9 cellular contexts compared by ENCODE assay signal in the genomic region with DNA sequence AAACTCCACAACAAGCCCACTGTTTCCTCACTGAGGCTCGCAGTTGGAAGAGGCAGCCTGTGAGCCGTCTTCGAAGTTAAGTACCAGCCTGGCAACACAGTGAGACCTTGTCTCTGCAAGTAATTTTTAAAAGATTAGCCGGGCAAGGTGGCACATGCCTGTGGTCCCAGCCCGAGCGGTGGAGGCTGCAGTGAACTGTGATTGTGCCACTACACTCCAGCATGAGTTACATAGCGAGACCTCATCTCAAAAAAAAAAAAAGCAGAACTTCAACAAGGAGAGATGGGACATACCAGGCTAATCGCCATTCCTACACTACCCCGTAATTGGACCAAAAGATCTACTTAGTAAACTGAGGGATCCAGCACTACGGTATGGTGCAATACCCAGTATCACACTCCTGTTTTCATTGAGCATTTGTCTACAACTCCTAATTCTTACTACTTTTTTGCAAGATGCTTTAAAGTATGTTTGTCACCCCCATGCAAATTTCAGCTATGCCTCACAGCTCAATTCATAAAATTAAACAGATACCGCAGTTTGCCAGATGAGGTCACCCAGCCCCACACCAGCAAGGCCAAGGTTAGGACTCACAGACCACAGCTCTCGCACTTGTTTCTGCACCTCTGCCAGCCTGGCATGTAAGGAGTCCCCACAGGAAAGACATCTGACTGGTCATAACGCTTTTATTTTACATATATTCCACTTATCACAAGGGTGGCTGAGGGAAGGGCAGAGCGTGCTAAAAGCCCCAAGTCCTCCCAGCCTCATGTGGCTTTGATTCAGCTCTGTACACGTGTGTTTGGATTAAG.
DNase-seq lines count a peak whose midpoint lies in the region; ATAC-seq lines count a peak whose summit lies in the region.
"Had no signal": no experiment of that assay in that cellular context is flagged by ENCODE, and none has a peak within 500 bp of the region (broad histone marks: within the 10 kb centered on the region; RNA-seq: fewer than 3 reads in every experiment).

No MANE protein-coding gene starts in this region.

- no peaks in the 10 kb centered on the region for H3K27me3 Mint-ChIP-seq in dendritic cell treated with granulocyte-macrophage colony-stimulating factor and Interleukin-4, amounts not matched to agents 40 ng/mL and 50 ng/mL, for 4 days
- H3K27me3 Mint-ChIP-seq: activated naive CD8-positive, alpha-beta T cell treated with anti-CD3 and anti-CD28 coated beads, Interleukin-2, amount 10 ng/mL, durations not matched to agents 7 days and 5 days had no signal

- DNase-seq in NCI-H748 treated with DMSO at 0.1 percent for 48 hours (lab: John Stamatoyannopoulos, UW) = no peak
- no peak for DNase-seq in GM19238 (ENCODE audit: insufficient read length, low spot score)
- no peak for DNase-seq in putamen (ENCODE audit: low spot score)
- DNase-seq: activated naive CD8-positive, alpha-beta T cell treated with anti-CD3 and anti-CD28 coated beads, Interleukin-2, amount 10 ng/mL, durations not matched to agents 7 days and 5 days had no signal

- ATAC-seq in GM18511 (IDR thresholded peaks at IDR 0.05; ENCODE audit: unreplicated experiment) (peak; percentile 85), GM21381 (IDR thresholded peaks at IDR 0.05; ENCODE audit: unreplicated experiment) (peak; percentile 54), HG03280 (IDR thresholded peaks at IDR 0.05; ENCODE audit: unreplicated experiment) (peak; percentile 46), HG03025 (IDR thresholded peaks at IDR 0.05; ENCODE audit: low FRiP score, unreplicated experiment) (no peak)

- peaks cover 50% of the 10 kb centered on the region for H3K36me3 Mint-ChIP-seq in dendritic cell treated with granulocyte-macrophage colony-stimulating factor and Interleukin-4, amounts not matched to agents 40 ng/mL and 50 ng/mL, for 4 days (ENCODE audit: low read depth)

- H3K4me3 Mint-ChIP-seq in dendritic cell treated with granulocyte-macrophage colony-stimulating factor and Interleukin-4, amounts not matched to agents 40 ng/mL and 50 ng/mL, for 4 days = no peak overlapping the region
- H3K4me3 Mint-ChIP-seq: activated naive CD8-positive, alpha-beta T cell treated with anti-CD3 and anti-CD28 coated beads, Interleukin-2, amount 10 ng/mL, durations not matched to agents 7 days and 5 days had no signal

- intact Hi-C loops in dendritic cell treated with granulocyte-macrophage colony-stimulating factor and Interleukin-4, amounts not matched to agents 40 ng/mL and 50 ng/mL, for 4 days (cut with micrococcal nuclease) = loop anchor here (2.0 to 10.0 kb wide), 4 partner anchors 63 to 659 kb away; no protein-coding TSS in a partner anchor

- peaks cover 30% of the 10 kb centered on the region for H3K4me1 Mint-ChIP-seq in dendritic cell treated with granulocyte-macrophage colony-stimulating factor and Interleukin-4, amounts not matched to agents 40 ng/mL and 50 ng/mL, for 4 days (ENCODE audit: low read depth)

- peak overlapping the region; percentile 2 for H3K27ac Mint-ChIP-seq in dendritic cell treated with granulocyte-macrophage colony-stimulating factor and Interleukin-4, amounts not matched to agents 40 ng/mL and 50 ng/mL, for 4 days
- H3K27ac Mint-ChIP-seq: activated naive CD8-positive, alpha-beta T cell treated with anti-CD3 and anti-CD28 coated beads, Interleukin-2, amount 10 ng/mL, durations not matched to agents 7 days and 5 days had no signal

- peaks cover 11% of the 10 kb centered on the region for H3K9me3 Mint-ChIP-seq in dendritic cell treated with granulocyte-macrophage colony-stimulating factor and Interleukin-4, amounts not matched to agents 40 ng/mL and 50 ng/mL, for 4 days
